ENCODE assay signal across 1 cellular context in the genomic region with DNA sequence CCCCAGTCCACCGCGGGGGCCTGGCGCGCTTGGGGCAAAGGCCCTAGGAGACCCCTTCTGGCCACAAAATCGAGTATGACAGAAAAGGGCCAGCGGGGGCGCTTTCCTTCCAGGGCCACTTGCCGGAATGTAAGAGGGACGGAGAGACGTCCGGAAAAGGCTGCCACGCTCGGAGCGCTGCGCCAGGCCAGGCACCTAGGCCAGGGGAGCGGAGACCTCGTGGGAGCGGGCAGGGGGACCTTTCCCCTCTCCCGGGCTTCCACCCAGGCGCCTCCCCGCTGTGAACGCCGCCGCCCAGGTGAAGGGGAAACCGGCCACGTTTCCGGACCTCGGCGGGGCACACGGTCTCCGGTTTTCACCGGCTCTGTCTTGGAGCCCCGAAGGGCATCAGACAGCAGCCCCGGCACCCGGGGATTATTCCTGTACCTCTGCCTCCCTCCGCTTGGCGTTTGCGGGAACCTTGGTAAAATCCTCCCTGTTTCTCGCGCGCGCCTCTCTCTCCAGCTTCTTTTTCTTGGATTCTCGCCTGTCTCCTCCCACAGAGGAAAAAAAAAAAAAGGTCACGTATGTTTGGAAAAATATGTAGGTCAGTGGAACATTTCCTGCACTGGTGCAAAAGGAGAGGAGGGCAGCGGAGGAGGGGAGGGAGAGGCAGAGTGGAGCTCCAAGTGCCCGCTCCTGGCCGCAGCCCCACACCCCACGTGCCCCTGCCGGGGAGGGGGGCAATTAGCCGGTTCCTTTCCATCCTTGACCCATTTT.
TF ChIP-seq lines count a peak whose summit lies in the region.

No MANE protein-coding gene starts in this region.

TF ChIP-seq in HepG2, 621 proteins besides CTCF, POLR2A, EP300 and RAD21 (continued from another document and continues in another):
- TF ChIP-seq, protein P1, sequence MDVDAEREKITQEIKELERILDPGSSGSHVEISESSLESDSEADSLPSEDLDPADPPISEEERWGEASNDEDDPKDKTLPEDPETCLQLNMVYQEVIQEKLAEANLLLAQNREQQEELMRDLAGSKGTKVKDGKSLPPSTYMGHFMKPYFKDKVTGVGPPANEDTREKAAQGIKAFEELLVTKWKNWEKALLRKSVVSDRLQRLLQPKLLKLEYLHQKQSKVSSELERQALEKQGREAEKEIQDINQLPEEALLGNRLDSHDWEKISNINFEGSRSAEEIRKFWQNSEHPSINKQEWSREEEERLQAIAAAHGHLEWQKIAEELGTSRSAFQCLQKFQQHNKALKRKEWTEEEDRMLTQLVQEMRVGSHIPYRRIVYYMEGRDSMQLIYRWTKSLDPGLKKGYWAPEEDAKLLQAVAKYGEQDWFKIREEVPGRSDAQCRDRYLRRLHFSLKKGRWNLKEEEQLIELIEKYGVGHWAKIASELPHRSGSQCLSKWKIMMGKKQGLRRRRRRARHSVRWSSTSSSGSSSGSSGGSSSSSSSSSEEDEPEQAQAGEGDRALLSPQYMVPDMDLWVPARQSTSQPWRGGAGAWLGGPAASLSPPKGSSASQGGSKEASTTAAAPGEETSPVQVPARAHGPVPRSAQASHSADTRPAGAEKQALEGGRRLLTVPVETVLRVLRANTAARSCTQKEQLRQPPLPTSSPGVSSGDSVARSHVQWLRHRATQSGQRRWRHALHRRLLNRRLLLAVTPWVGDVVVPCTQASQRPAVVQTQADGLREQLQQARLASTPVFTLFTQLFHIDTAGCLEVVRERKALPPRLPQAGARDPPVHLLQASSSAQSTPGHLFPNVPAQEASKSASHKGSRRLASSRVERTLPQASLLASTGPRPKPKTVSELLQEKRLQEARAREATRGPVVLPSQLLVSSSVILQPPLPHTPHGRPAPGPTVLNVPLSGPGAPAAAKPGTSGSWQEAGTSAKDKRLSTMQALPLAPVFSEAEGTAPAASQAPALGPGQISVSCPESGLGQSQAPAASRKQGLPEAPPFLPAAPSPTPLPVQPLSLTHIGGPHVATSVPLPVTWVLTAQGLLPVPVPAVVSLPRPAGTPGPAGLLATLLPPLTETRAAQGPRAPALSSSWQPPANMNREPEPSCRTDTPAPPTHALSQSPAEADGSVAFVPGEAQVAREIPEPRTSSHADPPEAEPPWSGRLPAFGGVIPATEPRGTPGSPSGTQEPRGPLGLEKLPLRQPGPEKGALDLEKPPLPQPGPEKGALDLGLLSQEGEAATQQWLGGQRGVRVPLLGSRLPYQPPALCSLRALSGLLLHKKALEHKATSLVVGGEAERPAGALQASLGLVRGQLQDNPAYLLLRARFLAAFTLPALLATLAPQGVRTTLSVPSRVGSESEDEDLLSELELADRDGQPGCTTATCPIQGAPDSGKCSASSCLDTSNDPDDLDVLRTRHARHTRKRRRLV (CRISPR knock-in tag; IDR thresholded peaks at IDR 0.05) = 0 out of 2 replicates have a peak, but pooled peaks have one; percentile 56
- TF ChIP-seq, protein P2, sequence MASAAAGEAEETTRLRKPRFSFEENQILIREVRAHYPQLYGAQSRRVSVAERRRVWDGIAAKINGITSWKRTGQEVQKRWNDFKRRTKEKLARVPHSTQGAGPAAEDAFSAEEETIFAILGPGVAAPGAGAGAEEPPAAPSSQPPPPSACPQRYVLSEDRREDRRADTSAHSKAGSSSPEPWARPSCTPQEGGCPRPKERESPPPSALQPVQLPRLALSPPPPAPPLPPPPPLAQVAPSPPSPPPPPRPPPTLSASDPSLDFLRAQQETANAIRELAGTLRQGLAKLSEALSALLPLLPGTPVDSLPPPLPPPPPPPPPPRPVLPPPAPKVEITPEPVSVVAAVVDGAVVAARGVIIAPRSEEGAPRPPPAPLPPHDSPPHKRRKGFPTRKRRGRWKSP (CRISPR knock-in tag; IDR thresholded peaks at IDR 0.05) = peak; percentile 75
- no peak for TF ChIP-seq POLR2AphosphoS2 (IDR thresholded peaks at IDR 0.05; ENCODE audit: low read depth, low read length)
- 0 out of 2 replicates have a peak, but pooled peaks have one; percentile 27 for TF ChIP-seq ZNF546 (CRISPR knock-in tag; conservative IDR thresholded peaks at IDR 0.05)
- TF ChIP-seq ZBTB3 (CRISPR knock-in tag; IDR thresholded peaks at IDR 0.05; ENCODE audit: borderline replicate concordance, low read depth) = no peak; the same call in 1 of the 2 replicates
- TF ChIP-seq NCOA2 (CRISPR knock-in tag; IDR thresholded peaks at IDR 0.05) = no peak; the same call in 1 of the 2 replicates
- peak; percentile 62 for TF ChIP-seq POGK (CRISPR knock-in tag; conservative IDR thresholded peaks at IDR 0.05)
- TF ChIP-seq PREB (CRISPR knock-in tag; IDR thresholded peaks at IDR 0.05) = peak; percentile 62; the same call in 1 of the 2 replicates
- TF ChIP-seq SSRP1 (CRISPR knock-in tag; IDR thresholded peaks at IDR 0.05) = no peak
- no peak for TF ChIP-seq ARNT (IDR thresholded peaks at IDR 0.05)
- TF ChIP-seq ZNF274 (CRISPR knock-in tag; IDR thresholded peaks at IDR 0.05) = peak; percentile 25; the same call in 1 of the 2 replicates
- TF ChIP-seq MLX (CRISPR knock-in tag; IDR thresholded peaks at IDR 0.05) = no peak
- no peak for TF ChIP-seq TERF1 (CRISPR knock-in tag; IDR thresholded peaks at IDR 0.05)
- TF ChIP-seq HOXA9 (CRISPR knock-in tag; IDR thresholded peaks at IDR 0.05; ENCODE audit: borderline replicate concordance) = no peak
- peak; percentile 50; the same call in 1 of the 2 replicates for TF ChIP-seq THAP9 (CRISPR knock-in tag; IDR thresholded peaks at IDR 0.05; ENCODE audit: borderline replicate concordance)
- no peak for TF ChIP-seq MNT (IDR thresholded peaks at IDR 0.05)
- no peak for TF ChIP-seq HMG20A (CRISPR knock-in tag; IDR thresholded peaks at IDR 0.05; ENCODE audit: borderline replicate concordance)
- no peak for TF ChIP-seq CHD4 (IDR thresholded peaks at IDR 0.05; ENCODE audit: borderline replicate concordance, low read length)
- peak; percentile 69; the same call in 1 of the 2 replicates for TF ChIP-seq GTF3A (CRISPR knock-in tag; conservative IDR thresholded peaks at IDR 0.05)
- TF ChIP-seq YEATS2 (CRISPR knock-in tag; IDR thresholded peaks at IDR 0.05; ENCODE audit: borderline replicate concordance) = peak; percentile 47; the same call in 1 of the 2 replicates
- no peak for TF ChIP-seq ZNF17 (CRISPR knock-in tag; IDR thresholded peaks at IDR 0.05)
- peak; percentile 67 for TF ChIP-seq SAP130 (CRISPR knock-in tag; IDR thresholded peaks at IDR 0.05; ENCODE audit: low read depth)
- peak; percentile 79; the same call in 1 of the 2 replicates for TF ChIP-seq NFKB2 (CRISPR knock-in tag; IDR thresholded peaks at IDR 0.05; ENCODE audit: borderline replicate concordance)
- TF ChIP-seq HNRNPH1 (optimal IDR thresholded peaks at IDR 0.05; ENCODE audit: low read depth, low read length) = no peak
- TF ChIP-seq ZNF672 (CRISPR knock-in tag; IDR thresholded peaks at IDR 0.05) = no peak
- TF ChIP-seq ZNF766 (CRISPR knock-in tag; IDR thresholded peaks at IDR 0.05; ENCODE audit: borderline replicate concordance) = 0 out of 2 replicates have a peak, but pooled peaks have one; percentile 53
- TF ChIP-seq ZNF788 (CRISPR knock-in tag; IDR thresholded peaks at IDR 0.05; ENCODE audit: borderline replicate concordance) = peak; percentile 68; the same call in 1 of the 2 replicates
- TF ChIP-seq ZNF251 (CRISPR knock-in tag; IDR thresholded peaks at IDR 0.05) = 0 out of 2 replicates have a peak, but pooled peaks have one; percentile 81
- peak; percentile 77 for TF ChIP-seq FOXC1 (CRISPR knock-in tag; IDR thresholded peaks at IDR 0.05; ENCODE audit: borderline replicate concordance)
- peak; percentile 51; the same call in 1 of the 2 replicates for TF ChIP-seq ETV5 (CRISPR knock-in tag; IDR thresholded peaks at IDR 0.05; ENCODE audit: borderline replicate concordance)
- TF ChIP-seq HCFC1 (IDR thresholded peaks at IDR 0.05; ENCODE audit: low read depth, low read length) = no peak
- TF ChIP-seq FOXA1 (IDR thresholded peaks at IDR 0.05) = no peak
- TF ChIP-seq FOXA1 (CRISPR knock-in tag; IDR thresholded peaks at IDR 0.05) = no peak
- 0 out of 2 replicates have a peak, but pooled peaks have one; percentile 42 for TF ChIP-seq TMF1 (CRISPR knock-in tag; IDR thresholded peaks at IDR 0.05; ENCODE audit: low read depth)
- TF ChIP-seq MZF1 (CRISPR knock-in tag; IDR thresholded peaks at IDR 0.05; ENCODE audit: borderline replicate concordance) = peak; percentile 42; the same call in 1 of the 2 replicates
- TF ChIP-seq ZNF574 (CRISPR knock-in tag; IDR thresholded peaks at IDR 0.05) = peak; percentile 69
- peak; percentile 41; the same call in 1 of the 2 replicates for TF ChIP-seq TARDBP (CRISPR knock-in tag; IDR thresholded peaks at IDR 0.05)
- peak; percentile 71 for TF ChIP-seq AGO1 (IDR thresholded peaks at IDR 0.05; ENCODE audit: low read depth, low read length, poor library complexity, severe bottlenecking)
